Comparison of ENCODE assay signal across 8 cellular contexts in the genomic region with DNA sequence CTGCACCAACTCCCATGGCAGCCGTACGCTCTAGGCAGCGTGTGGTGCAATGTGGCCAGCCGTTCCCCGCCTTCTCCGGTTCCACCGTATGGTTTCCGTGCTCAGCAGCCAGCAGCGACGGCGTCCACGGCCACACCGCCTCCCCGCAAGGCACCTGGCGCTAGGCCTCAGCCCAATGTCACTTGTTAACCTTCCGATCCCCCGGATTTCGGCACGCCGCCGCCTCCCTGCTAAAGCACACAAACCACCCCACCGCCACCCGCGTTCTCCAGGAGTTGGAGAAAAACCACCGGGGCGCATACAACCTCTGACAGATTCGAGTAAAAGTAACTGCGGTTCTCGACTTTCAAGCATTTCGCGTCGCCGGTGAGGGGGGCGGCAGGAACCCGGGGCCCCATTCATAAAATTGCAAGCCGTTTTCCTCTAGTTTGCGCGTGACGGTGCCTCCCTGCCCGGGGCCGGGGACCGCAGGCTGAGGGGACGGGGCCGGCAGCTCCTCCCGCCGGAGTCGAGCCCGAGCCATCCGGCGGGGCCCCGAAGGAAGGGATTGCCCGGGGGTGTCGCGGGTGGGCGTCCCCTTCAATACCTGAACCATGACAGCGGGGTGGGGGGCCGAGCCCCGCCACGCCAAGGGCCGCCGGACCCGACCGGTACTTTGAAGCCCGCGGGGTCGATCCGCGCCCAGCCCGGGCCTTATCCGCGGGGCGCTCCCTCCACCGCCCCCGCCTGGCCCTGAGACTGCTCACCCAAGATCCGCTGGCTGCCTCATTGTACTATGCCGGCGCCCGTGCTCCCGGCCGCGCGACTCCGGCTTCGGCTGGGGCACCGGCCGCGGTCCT. TPM values are rescaled to one million over a fixed set of nuclear protein-coding genes. Genes with fewer than 3 reads are reported as not detected.
DNase-seq lines count a peak whose midpoint lies in the region; ATAC-seq and TF ChIP-seq lines count a peak whose summit lies in the region.

A gene with protein sequence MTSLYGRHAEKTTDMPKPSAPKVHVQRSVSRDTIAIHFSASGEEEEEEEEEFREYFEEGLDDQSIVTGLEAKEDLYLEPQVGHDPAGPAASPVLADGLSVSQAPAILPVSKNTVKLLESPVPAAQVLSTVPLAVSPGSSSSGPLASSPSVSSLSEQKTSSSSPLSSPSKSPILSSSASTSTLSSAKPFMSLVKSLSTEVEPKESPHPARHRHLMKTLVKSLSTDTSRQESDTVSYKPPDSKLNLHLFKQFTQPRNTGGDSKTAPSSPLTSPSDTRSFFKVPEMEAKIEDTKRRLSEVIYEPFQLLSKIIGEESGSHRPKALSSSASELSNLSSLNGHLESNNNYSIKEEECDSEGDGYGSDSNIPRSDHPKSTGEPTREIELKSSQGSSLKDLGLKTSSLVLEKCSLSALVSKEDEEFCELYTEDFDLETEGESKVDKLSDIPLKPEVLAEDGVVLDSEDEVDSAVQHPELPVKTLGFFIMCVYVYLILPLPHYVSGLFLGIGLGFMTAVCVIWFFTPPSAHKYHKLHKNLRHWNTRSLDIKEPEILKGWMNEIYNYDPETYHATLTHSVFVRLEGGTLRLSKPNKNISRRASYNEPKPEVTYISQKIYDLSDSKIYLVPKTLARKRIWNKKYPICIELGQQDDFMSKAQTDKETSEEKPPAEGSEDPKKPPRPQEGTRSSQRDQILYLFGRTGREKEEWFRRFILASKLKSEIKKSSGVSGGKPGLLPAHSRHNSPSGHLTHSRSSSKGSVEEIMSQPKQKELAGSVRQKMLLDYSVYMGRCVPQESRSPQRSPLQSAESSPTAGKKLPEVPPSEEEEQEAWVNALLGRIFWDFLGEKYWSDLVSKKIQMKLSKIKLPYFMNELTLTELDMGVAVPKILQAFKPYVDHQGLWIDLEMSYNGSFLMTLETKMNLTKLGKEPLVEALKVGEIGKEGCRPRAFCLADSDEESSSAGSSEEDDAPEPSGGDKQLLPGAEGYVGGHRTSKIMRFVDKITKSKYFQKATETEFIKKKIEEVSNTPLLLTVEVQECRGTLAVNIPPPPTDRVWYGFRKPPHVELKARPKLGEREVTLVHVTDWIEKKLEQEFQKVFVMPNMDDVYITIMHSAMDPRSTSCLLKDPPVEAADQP (minus strand): TSS at position 839 of the 839 bp plus-strand sequence. CDS start 49,043 bp downstream, outside the sequence.

- H3K4me1 ChIP-seq in colonic mucosa (peaks cover 6% of the 10 kb centered on the region), right lobe of liver (peaks cover 0 to 37% (median 20%) of the 10 kb centered on the region in 4 donors)

- H3K4me3 ChIP-seq in GM06990 (replicated peaks; ENCODE audit: low read depth, low read length) (peak within 1 kb of the TSS; percentile 86), colonic mucosa (peak within 1 kb of the TSS; percentile 82), right lobe of liver (peak within 1 kb of the TSS; percentile 90 to 96 (median 96))

- H3K27ac ChIP-seq in colonic mucosa (peak within 1 kb of the TSS; percentile 79), right lobe of liver (peak within 1 kb of the TSS; percentile 67 to 85 (median 80))

- no peaks in the 10 kb centered on the region for H3K27me3 ChIP-seq in GM06990 (replicated peaks; ENCODE audit: control insufficient read depth, insufficient read depth, low read length)
- H3K27me3 ChIP-seq in colonic mucosa: no peaks in the 10 kb centered on the region
- no peaks in the 10 kb centered on the region for H3K27me3 ChIP-seq in right lobe of liver

- WGBS in right lobe of liver (ENCODE audit: insufficient coverage, low coverage, low lambda C conversion rate, missing lambda C conversion rate): 1% methylated on average over 28 of the region's 87 CpGs

- H3K9me3 ChIP-seq in colonic mucosa: no peaks in the 10 kb centered on the region
- H3K9me3 ChIP-seq in right lobe of liver: no peaks in the 10 kb centered on the region

- peak; percentile 66 for DNase-seq in GM06990 (ENCODE audit: extremely low read depth, insufficient read length)
- DNase-seq in LHCN-M2 (ENCODE audit: low read depth): peak; percentile 48
- peak; percentile 75 for DNase-seq in activated CD4-positive, alpha-beta T cell treated with anti-CD3 and anti-CD28 coated beads for 48 hours
- peak; percentile 62 for DNase-seq in colonic mucosa
- peak; percentile 79 to 89 (median 88) for DNase-seq in right lobe of liver
- DNase-seq in stimulated activated CD4-positive, alpha-beta T cell treated with anti-CD3 and anti-CD28 coated beads, TNF-alpha, amount 100 ng/mL, for 24 hours (ENCODE audit: low read depth in 3 of 3): peak; percentile 26 to 56 (median 28)
- DNase-seq in NCI-H187 treated with DMSO at 0.1 percent for 48 hours (lab: John Stamatoyannopoulos, UW): no peak

- intact Hi-C loops in colonic mucosa (cut with DNase I): loop anchor here (5.0 kb wide), 1 partner anchor 110 kb away; no protein-coding TSS in a partner anchor
- intact Hi-C loops in right lobe of liver (cut with DNase I): loop anchor here in 1 of 2 donors (10.0 kb wide), 1 partner anchor 108 kb away; no protein-coding TSS in a partner anchor

- peak; percentile 21 for ATAC-seq in GM21737 (IDR thresholded peaks at IDR 0.05; ENCODE audit: unreplicated experiment)
- ATAC-seq in right lobe of liver: peak; percentile 53 to 72 (median 68)

- TF ChIP-seq POLR2A in right lobe of liver (IDR thresholded peaks at IDR 0.05): peak; percentile 80

- TF ChIP-seq CTCF in GM06990 (IDR thresholded peaks at IDR 0.05; ENCODE audit: insufficient read depth, low read length, poor library complexity, severe bottlenecking): no peak
- no peak for TF ChIP-seq CTCF in colonic mucosa (IDR thresholded peaks at IDR 0.05)
- TF ChIP-seq CTCF in right lobe of liver (IDR thresholded peaks at IDR 0.05): no peak

- H3K9ac ChIP-seq in colonic mucosa (ENCODE audit: low read depth in 2 of 2, low read length in 2 of 2): peak within 1 kb of the TSS; percentile 88 to 92

- H3K36me3 ChIP-seq in GM06990 (ENCODE audit: control insufficient read depth, insufficient read depth, low read length) (no peaks in the 10 kb centered on the region), colonic mucosa (no peaks in the 10 kb centered on the region), right lobe of liver (no peaks in the 10 kb centered on the region)

RNA-seq across cellular contexts. Expression of the gene that starts here (rescaled TPM):
- total RNA-seq in LHCN-M2 (2014; rRNA removed): 28.4 and 35.1 TPM in 2 replicates
- 14.7 TPM for polyA plus RNA-seq in LHCN-M2 (2012)
- 10 to 100 TPM; 29.0 to 29.7 TPM for total RNA-seq in colonic mucosa
- total RNA-seq in right lobe of liver: 10 to 100 TPM; 29.1 to 46.6 (median 33.7) TPM
